16 cellular contexts compared by ENCODE assay signal in the genomic region with DNA sequence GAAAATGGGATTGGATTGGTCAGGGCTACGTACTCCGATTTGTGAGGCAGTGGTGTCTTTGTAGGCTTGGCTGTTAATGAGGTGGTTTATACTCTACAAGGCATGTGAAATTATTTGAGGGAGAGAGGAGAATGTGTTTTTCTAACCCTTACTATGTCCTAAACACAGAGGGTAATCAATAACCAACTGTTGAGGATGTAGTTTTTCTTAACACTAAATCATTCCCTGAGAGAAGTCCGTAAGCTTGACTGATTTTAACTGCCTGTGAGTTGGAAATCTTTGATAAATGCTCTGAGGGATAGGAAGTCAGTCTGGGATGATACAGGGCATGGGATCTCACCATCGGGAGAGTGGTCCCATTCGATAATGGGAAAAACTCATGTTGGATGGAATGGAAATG.
DNase-seq lines count a peak whose midpoint lies in the region; TF ChIP-seq lines count a peak whose summit lies in the region.
"Had no signal": no experiment of that assay in that cellular context is flagged by ENCODE, and none has a peak within 500 bp of the region (broad histone marks: within the 10 kb centered on the region; RNA-seq: fewer than 3 reads in every experiment).

No MANE protein-coding gene starts in this region.

- H3K4me3 ChIP-seq in WERI-Rb-1 (ENCODE audit: low read depth, low read length) (no peak overlapping the region), epithelial cell of proximal tubule (ENCODE audit: low read depth, low read length) (no peak overlapping the region)
- H3K4me3 ChIP-seq: PC-9 had no signal

- H3K27me3 ChIP-seq in WERI-Rb-1 (ENCODE audit: insufficient read depth, low read depth, severe bottlenecking): no peaks in the 10 kb centered on the region

- H3K36me3 ChIP-seq in WERI-Rb-1: no peaks in the 10 kb centered on the region

- peak overlapping the region; percentile 92 for H3K27ac Mint-ChIP-seq in nephron progenitor cell
- H3K27ac Mint-ChIP-seq: CD8-positive, alpha-beta memory T cell had no signal

- H3K4me3 Mint-ChIP-seq in nephron progenitor cell: no peak overlapping the region
- H3K4me3 Mint-ChIP-seq: CD8-positive, alpha-beta memory T cell had no signal

- H3K4me1 Mint-ChIP-seq in nephron progenitor cell: peaks cover 74% of the 10 kb centered on the region
- H3K4me1 Mint-ChIP-seq: CD8-positive, alpha-beta memory T cell had no signal

- peaks cover 5% of the 10 kb centered on the region for H3K9me3 ChIP-seq in WERI-Rb-1 (ENCODE audit: severe bottlenecking)

- no peaks in the 10 kb centered on the region for H3K9me3 Mint-ChIP-seq in nephron progenitor cell
- H3K9me3 Mint-ChIP-seq: CD8-positive, alpha-beta memory T cell had no signal

- H3K36me3 Mint-ChIP-seq in nephron progenitor cell (ENCODE audit: low read depth): no peaks in the 10 kb centered on the region
- H3K36me3 Mint-ChIP-seq: CD8-positive, alpha-beta memory T cell had no signal

- H3K27ac ChIP-seq in WERI-Rb-1 (peak overlapping the region; percentile 65), substantia nigra (ENCODE audit: low read depth, low read length, poor library complexity, severe bottlenecking) (peak overlapping the region; percentile 96)
- H3K27ac ChIP-seq: PC-9, RWPE1 had no signal

- DNase-seq in WERI-Rb-1 (no peak), epithelial cell of proximal tubule (ENCODE audit: low read depth) (peak; percentile 48), nephron progenitor cell (no peak), substantia nigra (lab: John Stamatoyannopoulos, UW) (no peak), NCI-H187 treated with DMSO at 0.1 percent for 48 hours (lab: John Stamatoyannopoulos, UW) (no peak), ureter (ENCODE audit: low spot score) (no peak), AG20443 (ENCODE audit: low spot score) (no peak), NCI-H1048 (lab: John Stamatoyannopoulos, UW) (no peak)
- DNase-seq: CD8-positive, alpha-beta memory T cell; IMR-90; Karpas-422; NCI-H1436; NCI-H2029; PC-9; SIG-M5 had no signal

- TF ChIP-seq CTCF in WERI-Rb-1 (IDR thresholded peaks at IDR 0.05; ENCODE audit: low read depth, low read length) (no peak), epithelial cell of proximal tubule (conservative IDR thresholded peaks at IDR 0.05; ENCODE audit: low read depth, low read length) (no peak), nephron progenitor cell (IDR thresholded peaks at IDR 0.05) (no peak)

- peaks cover 36% of the 10 kb centered on the region for H3K27me3 Mint-ChIP-seq in nephron progenitor cell (ENCODE audit: low read depth, poor library complexity)
